ENCODE assay signal across 9 cellular contexts in genomic region chr20:17225891-17226409, GRCh38. TPM values are rescaled to one million over a fixed set of nuclear protein-coding genes. Genes with fewer than 3 reads are reported as not detected.
A peak's percentile ranks its signal among the peaks of the same experiment; 100 is the strongest.
DNase-seq lines count a peak whose midpoint lies in the region; ATAC-seq and TF ChIP-seq lines count a peak whose summit lies in the region.
"Had no signal": no experiment of that assay in that cellular context is flagged by ENCODE, and none has a peak within 500 bp of the region (broad histone marks: within the 10 kb centered on the region; RNA-seq: fewer than 3 reads in every experiment).

No MANE protein-coding gene starts in this region.

- WGBS in heart left ventricle, 4 donors = 1 to 5% (median 2%) methylated on average over 34 to 37 of the region's 37 CpGs

- TF ChIP-seq CTCF in heart left ventricle (IDR thresholded peaks at IDR 0.05) (no peak), Calu3 (IDR thresholded peaks at IDR 0.05; ENCODE audit: unreplicated experiment) (no peak)

- H3K4me3 ChIP-seq in heart left ventricle = peak overlapping the region in 11 of 12 donors; percentile 7 to 48 (median 36)
- peak overlapping the region; percentile 35 to 58 for H3K4me3 ChIP-seq in mucosa of rectum (ENCODE audit: low read length in 2 of 2)

- no peaks in the 10 kb centered on the region for H3K36me3 ChIP-seq in heart left ventricle
- no peaks in the 10 kb centered on the region for H3K36me3 ChIP-seq in mucosa of rectum (ENCODE audit: control insufficient read depth in 2 of 2, insufficient read depth in 2 of 2, low read length in 2 of 2)

- no peaks in the 10 kb centered on the region for H3K4me1 Mint-ChIP-seq in Calu3 (ENCODE audit: low read depth, unreplicated experiment)
- peaks cover 2% of the 10 kb centered on the region for H3K4me1 Mint-ChIP-seq in activated CD4-positive, alpha-beta memory T cell treated with anti-CD3 and anti-CD28 coated beads for 36 hours (ENCODE audit: low read depth)

- in situ Hi-C loops in KBM-7 (cut with MboI; ENCODE audit: low pct_unique_long_range_greater_than_20kb, low sequenced_read_pairs) = no loop called here

- POLR2A ChIA-PET in activated CD4-positive, alpha-beta memory T cell treated with anti-CD3 and anti-CD28 coated beads for 36 hours (lab: Charles Lee) = no interaction called here

- TF ChIP-seq POLR2A in heart left ventricle (IDR thresholded peaks at IDR 0.05) = no peak

- CTCF ChIA-PET in Calu3 (lab: Charles Lee) = no interaction called here
- CTCF ChIA-PET in activated CD4-positive, alpha-beta memory T cell treated with anti-CD3 and anti-CD28 coated beads for 36 hours (lab: Charles Lee) = no interaction called here

- H3K27me3 ChIP-seq in heart left ventricle (peaks cover 5 to 77% (median 45%) of the 10 kb centered on the region in 9 donors), mucosa of rectum (ENCODE audit: control insufficient read depth in 2 of 2, insufficient read depth in 2 of 2, low read length in 2 of 2) (peaks cover 11 to 13% of the 10 kb centered on the region in 2 donors)

- BruUV-seq in Calu3 (replicated peaks; lab: Mats Ljungman, UMichigan) = no TSS peak

- peaks cover 0 to 18% (median 4%) of the 10 kb centered on the region in 12 donors for H3K4me1 ChIP-seq in heart left ventricle
- H3K4me1 ChIP-seq in mucosa of rectum (ENCODE audit: control insufficient read depth in 2 of 2, insufficient read depth in 2 of 2, low read length in 2 of 2) = no peaks in the 10 kb centered on the region

- H3K9me3 Mint-ChIP-seq in Calu3 (ENCODE audit: low read depth, unreplicated experiment) = no peaks in the 10 kb centered on the region
- peaks cover 1% of the 10 kb centered on the region for H3K9me3 Mint-ChIP-seq in activated CD4-positive, alpha-beta memory T cell treated with anti-CD3 and anti-CD28 coated beads for 36 hours

- ATAC-seq in heart left ventricle = no peak
- ATAC-seq in HG02884 (IDR thresholded peaks at IDR 0.05; ENCODE audit: unreplicated experiment) = no peak

- H3K27me3 Mint-ChIP-seq in Calu3 (ENCODE audit: unreplicated experiment) = peaks cover 30% of the 10 kb centered on the region
- peaks cover 48% of the 10 kb centered on the region for H3K27me3 Mint-ChIP-seq in activated CD4-positive, alpha-beta memory T cell treated with anti-CD3 and anti-CD28 coated beads for 36 hours

- H3K27ac ChIP-seq in heart left ventricle (peak overlapping the region in 1 of 12 donors; percentile 34), cingulate gyrus (ENCODE audit: low read depth, low read length) (peak overlapping the region; percentile 23), mucosa of rectum (ENCODE audit: low read depth in 2 of 2, low read length in 2 of 2) (no peak overlapping the region)

- H3K27ac Mint-ChIP-seq in Calu3 (ENCODE audit: unreplicated experiment) = no peak overlapping the region
- no peak overlapping the region for H3K27ac Mint-ChIP-seq in activated CD4-positive, alpha-beta memory T cell treated with anti-CD3 and anti-CD28 coated beads for 36 hours
- H3K27ac Mint-ChIP-seq: CD4-positive, CD25-positive, alpha-beta regulatory T cell had no signal

- H3K36me3 Mint-ChIP-seq in Calu3 (ENCODE audit: insufficient read depth, unreplicated experiment) = no peaks in the 10 kb centered on the region
- peaks cover 1% of the 10 kb centered on the region for H3K36me3 Mint-ChIP-seq in activated CD4-positive, alpha-beta memory T cell treated with anti-CD3 and anti-CD28 coated beads for 36 hours
- H3K36me3 Mint-ChIP-seq: CD4-positive, CD25-positive, alpha-beta regulatory T cell had no signal

- peak in 1 of 5 donors; percentile 20 for DNase-seq in heart left ventricle
- DNase-seq in cardiac septum (ENCODE audit: low spot score) = no peak
- no peak for DNase-seq in Calu3
- no peak for DNase-seq in KBM-7
- DNase-seq in activated CD4-positive, alpha-beta memory T cell treated with anti-CD3 and anti-CD28 coated beads for 36 hours = no peak
- DNase-seq: CD4-positive, CD25-positive, alpha-beta regulatory T cell had no signal

- intact Hi-C loops in heart left ventricle (cut with DNase I) (no loop called here), cardiac septum (cut with DNase I) (no loop called here), Calu3 (cut with micrococcal nuclease; ENCODE audit: unreplicated experiment) (no loop called here)
- intact Hi-C loops in activated CD4-positive, alpha-beta memory T cell treated with anti-CD3 and anti-CD28 coated beads for 36 hours (cut with micrococcal nuclease) = no loop called here

- no peak overlapping the region for H3K4me3 Mint-ChIP-seq in Calu3 (ENCODE audit: low read depth, unreplicated experiment)
- H3K4me3 Mint-ChIP-seq in activated CD4-positive, alpha-beta memory T cell treated with anti-CD3 and anti-CD28 coated beads for 36 hours = no peak overlapping the region

- H3K9ac ChIP-seq in mucosa of rectum (ENCODE audit: low read depth in 1 of 2, low read length in 2 of 2) = no peak overlapping the region

- H3K9me3 ChIP-seq in heart left ventricle = no peaks in the 10 kb centered on the region
- no peaks in the 10 kb centered on the region for H3K9me3 ChIP-seq in mucosa of rectum (ENCODE audit: control insufficient read depth in 2 of 2, low read length in 2 of 2)

RNA-seq across cellular contexts. Expression of gene PCSK2, which starts 0.9 kb away (rescaled TPM):
- total RNA-seq in heart left ventricle = 1 to 10 TPM in 3 of 9 donors, under 1 TPM in 6; 0.19 to 2.0 (median 0.56) TPM
- under 1 TPM; 0.11 to 0.30 TPM for polyA plus RNA-seq in heart left ventricle
- total RNA-seq in cardiac septum = 0.35 TPM
- not detected in 2 replicates for total RNA-seq in Calu3 (2022)
- not detected for total RNA-seq in activated CD4-positive, alpha-beta memory T cell treated with anti-CD3 and anti-CD28 coated beads for 36 hours
- total RNA-seq: CD4-positive, CD25-positive, alpha-beta regulatory T cell had no signal
- polyA plus RNA-seq: CD4-positive, CD25-positive, alpha-beta regulatory T cell had no signal
